11 cellular contexts compared by ENCODE assay signal in genomic region chr9:131697908-131698714, GRCh38. TPM values are rescaled to one million over a fixed set of nuclear protein-coding genes. Genes with fewer than 3 reads are reported as not detected.
DNase-seq lines count a peak whose midpoint lies in the region; ATAC-seq and TF ChIP-seq lines count a peak whose summit lies in the region.
"Had no signal": no experiment of that assay in that cellular context is flagged by ENCODE, and none has a peak within 500 bp of the region (broad histone marks: within the 10 kb centered on the region; RNA-seq: fewer than 3 reads in every experiment).

No MANE protein-coding gene starts in this region.

- no peak for TF ChIP-seq POLR2A in stomach (IDR thresholded peaks at IDR 0.05)

- DNase-seq in SHP77 (lab: John Stamatoyannopoulos, UW) (peak; percentile 37 to 49), SHP77 treated with DMSO at 0.1 percent for 48 hours (lab: John Stamatoyannopoulos, UW) (no peak), kidney tubule cell (ENCODE audit: low spot score) (peak; percentile 24), stomach (no peak), foreskin melanocyte (no peak), OCI-M2 (lab: John Stamatoyannopoulos, UW; ENCODE audit: unreplicated experiment) (no peak), NCI-H2196 treated with DMSO at 0.1 percent for 48 hours (lab: John Stamatoyannopoulos, UW; ENCODE audit: unreplicated experiment) (no peak)
- DNase-seq in activated CD8-positive, alpha-beta T cell treated with anti-CD3 and anti-CD28 coated beads, Interleukin-2, amount 10 ng/mL, durations not matched to agents 7 days and 5 days, result no peak
- DNase-seq: activated CD8-positive, alpha-beta memory T cell treated with anti-CD3 and anti-CD28 coated beads for 24 hours; NCI-H2081 treated with DMSO at 0.1 percent for 48 hours; stimulated activated CD8-positive, alpha-beta memory T cell treated with anti-CD3 and anti-CD28 coated beads, Interleukin-4, amount 100 ng/mL, for 48 hours had no signal

- H3K4me3 Mint-ChIP-seq in activated CD8-positive, alpha-beta T cell treated with anti-CD3 and anti-CD28 coated beads, Interleukin-2, amount 10 ng/mL, durations not matched to agents 7 days and 5 days, result no peak overlapping the region

- TF ChIP-seq EP300 in stomach (IDR thresholded peaks at IDR 0.05), result no peak

- peaks cover 20% of the 10 kb centered on the region for H3K36me3 Mint-ChIP-seq in activated CD8-positive, alpha-beta T cell treated with anti-CD3 and anti-CD28 coated beads, Interleukin-2, amount 10 ng/mL, durations not matched to agents 7 days and 5 days (ENCODE audit: low read depth)

- peak overlapping the region; percentile 8 for H3K27ac Mint-ChIP-seq in activated CD8-positive, alpha-beta T cell treated with anti-CD3 and anti-CD28 coated beads, Interleukin-2, amount 10 ng/mL, durations not matched to agents 7 days and 5 days

- no peaks in the 10 kb centered on the region for H3K9me3 ChIP-seq in stomach

- POLR2A ChIA-PET in activated CD8-positive, alpha-beta T cell treated with anti-CD3 and anti-CD28 coated beads, Interleukin-2, amount 10 ng/mL, durations not matched to agents 7 days and 5 days (lab: Charles Lee), result interaction anchor here (1.3 to 1.4 kb wide), 2 partner anchors 12 to 20 kb away, joined by 3 read pairs; no protein-coding TSS in a partner anchor

- H3K4me3 ChIP-seq in stomach, result no peak overlapping the region

- CTCF ChIA-PET in activated CD8-positive, alpha-beta T cell treated with anti-CD3 and anti-CD28 coated beads, Interleukin-2, amount 10 ng/mL, durations not matched to agents 7 days and 5 days (lab: Charles Lee), result interaction anchor here (0.9 to 2.4 kb wide), 2 partner anchors 12 to 107 kb away, joined by 3 to 9 read pairs; no protein-coding TSS in a partner anchor

- H3K27me3 Mint-ChIP-seq in activated CD8-positive, alpha-beta T cell treated with anti-CD3 and anti-CD28 coated beads, Interleukin-2, amount 10 ng/mL, durations not matched to agents 7 days and 5 days (ENCODE audit: low read depth), result no peaks in the 10 kb centered on the region

- peaks cover 66% of the 10 kb centered on the region for H3K4me1 Mint-ChIP-seq in activated CD8-positive, alpha-beta T cell treated with anti-CD3 and anti-CD28 coated beads, Interleukin-2, amount 10 ng/mL, durations not matched to agents 7 days and 5 days (ENCODE audit: low read depth)

- H3K9me3 Mint-ChIP-seq in activated CD8-positive, alpha-beta T cell treated with anti-CD3 and anti-CD28 coated beads, Interleukin-2, amount 10 ng/mL, durations not matched to agents 7 days and 5 days (ENCODE audit: insufficient read depth), result no peaks in the 10 kb centered on the region

- no peak for TF ChIP-seq CTCF in stomach (IDR thresholded peaks at IDR 0.05)

- no peaks in the 10 kb centered on the region for H3K36me3 ChIP-seq in stomach

- H3K4me1 ChIP-seq in stomach, result peaks cover 28 to 88% (median 58%) of the 10 kb centered on the region in 4 donors

- H3K27me3 ChIP-seq in stomach, result no peaks in the 10 kb centered on the region

- no peak for ATAC-seq in activated CD8-positive, alpha-beta T cell treated with anti-CD3 and anti-CD28 coated beads, Interleukin-2, amount 10 ng/mL, durations not matched to agents 7 days and 5 days

- intact Hi-C loops in stomach (cut with DNase I; ENCODE audit: low total_unique reads), result no loop called here

- H3K27ac ChIP-seq in stomach, result peak overlapping the region in 3 of 5 donors; percentile 54 to 84 (median 67)

- 63 to 73% (median 64%) methylated on average over 5 to 6 of the region's 6 CpGs for WGBS in stomach, 5 donors

RNA-seq across cellular contexts. Expression of gene RAPGEF1, which starts 41.8 kb away (rescaled TPM):
- 100 to 1,000 TPM; 128 TPM for total RNA-seq in activated CD8-positive, alpha-beta T cell treated with anti-CD3 and anti-CD28 coated beads, Interleukin-2, amount 10 ng/mL, durations not matched to agents 7 days and 5 days
- 10 to 100 TPM; 33.2 to 84.6 (median 57.1) TPM for total RNA-seq in stomach
- polyA plus RNA-seq in stomach, result 10 to 100 TPM in 2 of 3 donors, 1 to 10 TPM in 1; 8.4 to 19.1 (median 12.5) TPM

Comparison
In these comparisons a context has a peak if more than half of its experiments do, and no peak if none do; other contexts are left out.
1. DNase-seq: peak in SHP77 (2 of 2) and kidney tubule cell (single experiment); none in SHP77 treated with DMSO at 0.1 percent for 48 hours (single experiment), activated CD8-positive, alpha-beta T cell treated with anti-CD3 and anti-CD28 coated beads, Interleukin-2, amount 10 ng/mL, durations not matched to agents 7 days and 5 days (single experiment), stomach (single experiment), foreskin melanocyte (single experiment), OCI-M2 (single experiment) and NCI-H2196 treated with DMSO at 0.1 percent for 48 hours (single experiment).